ENCODE assay signal across 24 cellular contexts in genomic region chr6:167211870-167212715, GRCh38. TPM values are rescaled to one million over a fixed set of nuclear protein-coding genes. Genes with fewer than 3 reads are reported as not detected.
DNase-seq lines count a peak whose midpoint lies in the region; ATAC-seq and TF ChIP-seq lines count a peak whose summit lies in the region.
"Had no signal": no experiment of that assay in that cellular context is flagged by ENCODE, and none has a peak within 500 bp of the region (broad histone marks: within the 10 kb centered on the region; RNA-seq: fewer than 3 reads in every experiment).

No MANE protein-coding gene starts in this region.

- H3K9me3 Mint-ChIP-seq in type B pancreatic cell = no peaks in the 10 kb centered on the region
- H3K9me3 Mint-ChIP-seq: activated T-helper 2 cell treated with anti-CD3 and anti-CD28 coated beads, Interferon-gamma antibody, Interleukin-2, Interleukin-4, amounts not matched to agents 10 μg/mL and 5 μg/mL and 100 μg/mL, durations not matched to agents 14 hours and 24 hours and 36 hours; CD4-positive, alpha-beta T cell; WTC11 had no signal

- peaks cover 24% of the 10 kb centered on the region for H3K27me3 Mint-ChIP-seq in type B pancreatic cell

- H3K27ac Mint-ChIP-seq in type B pancreatic cell = no peak overlapping the region
- H3K27ac Mint-ChIP-seq: activated T-helper 2 cell treated with anti-CD3 and anti-CD28 coated beads, Interferon-gamma antibody, Interleukin-2, Interleukin-4, amounts not matched to agents 10 μg/mL and 5 μg/mL and 100 μg/mL, durations not matched to agents 14 hours and 24 hours and 36 hours; CD4-positive, alpha-beta T cell; WTC11 had no signal

- DNase-seq in cardiac septum (ENCODE audit: low spot score) = peak; percentile 54
- no peak for DNase-seq in left cardiac atrium
- peak; percentile 28 for DNase-seq in MV-4-11 (lab: John Stamatoyannopoulos, UW)
- peak; percentile 55 for DNase-seq in type B pancreatic cell (ENCODE audit: extremely low spot score, unreplicated experiment)
- no peak for DNase-seq in NCI-H2196 treated with DMSO at 0.1 percent for 48 hours (lab: John Stamatoyannopoulos, UW; ENCODE audit: unreplicated experiment)
- DNase-seq in DMS79 treated with DMSO at 0.1 percent for 48 hours (lab: John Stamatoyannopoulos, UW) = no peak
- DNase-seq in SIG-M5 (lab: John Stamatoyannopoulos, UW) = no peak
- DNase-seq: caudate nucleus; CD4-positive, alpha-beta T cell; NCI-H146; NCI-H82; stimulated activated naive CD4-positive, alpha-beta T cell; trophoblast cell had no signal

- TF ChIP-seq CTCF in type B pancreatic cell (conservative IDR thresholded peaks at IDR 0.05) = no peak

- peaks cover 5% of the 10 kb centered on the region for H3K4me1 Mint-ChIP-seq in type B pancreatic cell (ENCODE audit: unreplicated experiment)

- no peak for ATAC-seq in left cardiac atrium
- peak; percentile 21 for ATAC-seq in HG02759 (IDR thresholded peaks at IDR 0.05; ENCODE audit: unreplicated experiment)
- ATAC-seq: esophagus mucosa, Panc1, WTC11 had no signal

- H3K36me3 Mint-ChIP-seq in type B pancreatic cell = no peaks in the 10 kb centered on the region
- H3K36me3 Mint-ChIP-seq: WTC11 had no signal

- H3K4me3 Mint-ChIP-seq in type B pancreatic cell = no peak overlapping the region
- H3K4me3 Mint-ChIP-seq: CD4-positive, alpha-beta T cell; WTC11 had no signal

- intact Hi-C loops in cardiac septum (cut with DNase I) (no loop called here), left cardiac atrium (cut with DNase I) (no loop called here)

RNA-seq across cellular contexts. Expression of gene GPR31, which starts 54.3 kb away (rescaled TPM):
- total RNA-seq in cardiac septum (not detected), left cardiac atrium (not detected), type B pancreatic cell (ENCODE audit: low replicate concordance) (not detected in 2 replicates)
- total RNA-seq: A673; activated CD8-positive, alpha-beta memory T cell treated with anti-CD3 and anti-CD28 coated beads for 36 hours; activated T-helper 2 cell treated with anti-CD3 and anti-CD28 coated beads, Interferon-gamma antibody, Interleukin-2, Interleukin-4, amounts not matched to agents 10 μg/mL and 5 μg/mL and 100 μg/mL, durations not matched to agents 14 hours and 24 hours and 36 hours; CD4-positive, alpha-beta T cell; esophagus mucosa; glomerular endothelial cell; liver; mucosa of gallbladder; T-helper 2 cell treated with Interferon-gamma antibody and Interleukin-4, amounts not matched to agents 100 ng/mL and 5 ng/mL, for 36 hours; WTC11 had no signal

Comparison
In these comparisons a context has a peak if more than half of its experiments do, and no peak if none do; other contexts are left out.
1. DNase-seq: peak in cardiac septum (single experiment), MV-4-11 (single experiment) and type B pancreatic cell (single experiment); none in left cardiac atrium (single experiment), NCI-H2196 treated with DMSO at 0.1 percent for 48 hours (single experiment), DMS79 treated with DMSO at 0.1 percent for 48 hours (single experiment) and SIG-M5 (single experiment).